ENCODE assay signal across 8 cellular contexts in the genomic region with DNA sequence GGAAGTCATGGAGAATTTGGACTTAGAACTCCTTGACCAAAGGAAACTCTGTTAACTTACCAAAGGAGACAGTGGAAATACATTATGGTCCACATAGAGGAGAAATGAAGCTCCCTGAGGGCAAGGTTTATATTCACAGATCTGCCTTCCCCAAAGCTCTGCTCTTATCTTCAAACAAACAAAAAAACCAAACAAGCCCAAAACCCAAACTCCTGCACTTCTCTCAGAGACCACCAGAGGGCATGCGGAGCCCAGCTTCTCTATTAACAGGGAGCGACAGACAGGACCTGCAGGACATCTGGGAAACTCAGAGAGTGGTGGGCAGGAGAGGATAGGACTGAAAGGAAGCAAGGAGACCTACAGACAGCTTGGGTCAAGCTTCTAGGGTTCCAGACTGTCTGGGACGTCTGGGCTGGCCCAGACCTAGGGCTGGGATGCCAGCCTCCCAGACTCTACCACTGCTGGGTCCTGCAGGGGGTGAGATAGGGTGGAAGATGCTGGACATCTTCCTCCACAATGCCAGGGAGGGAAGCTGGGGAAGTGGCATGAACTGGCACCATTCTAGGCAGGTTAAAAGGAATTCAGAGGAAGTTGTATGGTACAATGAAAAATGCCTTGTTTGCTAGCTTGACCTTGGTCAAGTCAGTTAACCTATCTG. TPM values are rescaled to one million over a fixed set of nuclear protein-coding genes. Genes with fewer than 3 reads are reported as not detected.
A peak's percentile ranks its signal among the peaks of the same experiment; 100 is the strongest.
DNase-seq lines count a peak whose midpoint lies in the region; ATAC-seq, FAIRE-seq and TF ChIP-seq lines count a peak whose summit lies in the region.

No MANE protein-coding gene starts in this region.

- no peak for ATAC-seq in HG02852 (IDR thresholded peaks at IDR 0.05; ENCODE audit: unreplicated experiment)

- H3K27me3 ChIP-seq in dorsolateral prefrontal cortex, result peaks cover 0 to 89% (median 61%) of the 10 kb centered on the region in 45 donors

- TF ChIP-seq POLR2A in H54 (IDR thresholded peaks at IDR 0.05; ENCODE audit: low read depth, low read length), result no peak

- TF ChIP-seq CTCF in dorsolateral prefrontal cortex (IDR thresholded peaks at IDR 0.05 in 54 of 56, conservative IDR thresholded peaks at IDR 0.05 in 2 of 56; ENCODE audit: low read depth in 1 of 56, partially characterized antibody in 56 of 56), result peak; percentile 83 to 99 (median 94)

- no peak overlapping the region for H3K4me3 ChIP-seq in dorsolateral prefrontal cortex

- FAIRE-seq in H54 (lab: Jason Lieb, UNC), result peak; percentile 20

- H3K27ac ChIP-seq in dorsolateral prefrontal cortex, result no peak overlapping the region

- DNase-seq in AG20443 (ENCODE audit: low spot score) (peak; percentile 79), H54 (ENCODE audit: insufficient read length, low spot score) (peak; percentile 93), NCI-H526 (lab: John Stamatoyannopoulos, UW) (peak; percentile 52 to 85), dorsolateral prefrontal cortex (peak in 9 of 10 donors; percentile 51 to 85 (median 69)), lung microvascular endothelial cell (ENCODE audit: low read depth in 2 of 2) (peak; percentile 64 to 76)
- peak; percentile 61 to 63 for DNase-seq in activated CD4-positive, alpha-beta T cell treated with anti-CD3 and anti-CD28 coated beads, Interleukin-2, amount 50 U/mL, for 24 hours (ENCODE audit: low read depth in 1 of 2, low spot score in 1 of 2)
- DNase-seq in stimulated activated CD8-positive, alpha-beta memory T cell treated with anti-CD3 and anti-CD28 coated beads, Interleukin-7, amount 100 ng/mL, for 24 hours (ENCODE audit: low read depth), result peak; percentile 54

- intact Hi-C loops in dorsolateral prefrontal cortex (cut with DNase I), result loop anchor here (1.0 to 5.0 kb wide), 2 partner anchors 22 to 116 kb away; a partner anchor contains a TSS

RNA-seq across cellular contexts. Expression of a gene that starts 4.0 kb away (rescaled TPM):
- total RNA-seq in dorsolateral prefrontal cortex (1 to 10 TPM in 70 of 120 experiments, under 1 TPM in 49, not detected in 1; 0.25 to 3.3 (median 1.1) TPM), lung microvascular endothelial cell (not detected in 2 replicates)

RNA-seq across cellular contexts. Expression of a gene that starts 17.1 kb away (rescaled TPM):
- total RNA-seq in dorsolateral prefrontal cortex (1 to 10 TPM in 58 of 120 experiments, under 1 TPM in 56, not detected in 6; 0.31 to 4.9 (median 1.0) TPM), lung microvascular endothelial cell (not detected in 2 replicates)

RNA-seq across cellular contexts. Expression of a gene that starts 45.1 kb away (rescaled TPM):
- total RNA-seq in dorsolateral prefrontal cortex, result under 1 TPM in 2 of 120 experiments, not detected in 118; 0.44 to 0.60 TPM
- not detected in 2 replicates for total RNA-seq in lung microvascular endothelial cell
